1 cellular context compared by ENCODE assay signal in genomic region chr1:30184393-30185141, GRCh38.
TF ChIP-seq lines count a peak whose summit lies in the region.

No MANE protein-coding gene starts in this region.

TF ChIP-seq in K562, 482 proteins besides CTCF, POLR2A, EP300 and RAD21 (continued from another document and continues in another):
- TF ChIP-seq ZBTB26 (CRISPR knock-in tag; IDR thresholded peaks at IDR 0.05), result peak; percentile 96
- TF ChIP-seq MTA1 (IDR thresholded peaks at IDR 0.05; ENCODE audit: borderline replicate concordance), result peak; percentile 96
- TF ChIP-seq KHSRP (IDR thresholded peaks at IDR 0.05), result peak; percentile 57; the same call in 1 of the 2 replicates
- TF ChIP-seq ETV6 (IDR thresholded peaks at IDR 0.05; ENCODE audit: borderline replicate concordance in 1 of 2, low read depth in 2 of 2, low read length in 1 of 2), result peak in 1 of 2 experiments; percentile 27; a peak in 1 of 4 replicates
- TF ChIP-seq ETV6 (CRISPR knock-in tag; IDR thresholded peaks at IDR 0.05; ENCODE audit: borderline replicate concordance), result no peak
- peak; percentile 73; the same call in 1 of the 2 replicates for TF ChIP-seq ATF7 (IDR thresholded peaks at IDR 0.05)
- TF ChIP-seq TAF9B (IDR thresholded peaks at IDR 0.05; ENCODE audit: partially characterized antibody), result no peak
- TF ChIP-seq PHF20 (IDR thresholded peaks at IDR 0.05; ENCODE audit: partially characterized antibody), result peak; percentile 75
- TF ChIP-seq MIER1 (IDR thresholded peaks at IDR 0.05; ENCODE audit: low read depth), result peak; percentile 81
- peak; percentile 86 for TF ChIP-seq FOXM1 (IDR thresholded peaks at IDR 0.05; ENCODE audit: low read depth)
- no peak for TF ChIP-seq FOXM1 (CRISPR knock-in tag; IDR thresholded peaks at IDR 0.05; ENCODE audit: low read depth)
- TF ChIP-seq HDAC1 (IDR thresholded peaks at IDR 0.05), result peak; percentile 80 to 97; a peak in 3 of 4 replicates
- TF ChIP-seq E2F3 (CRISPR knock-in tag; IDR thresholded peaks at IDR 0.05), result no peak
- TF ChIP-seq MNT (conservative IDR thresholded peaks at IDR 0.05), result peak in 1 of 2 experiments; percentile 56; a peak in 1 of 4 replicates
- TF ChIP-seq NONO (IDR thresholded peaks at IDR 0.05; ENCODE audit: low read depth in 2 of 2, low read length in 1 of 2), result no peak
- TF ChIP-seq IFI16 (CRISPR knock-in tag; IDR thresholded peaks at IDR 0.05), result no peak
- TF ChIP-seq ZNF384 (IDR thresholded peaks at IDR 0.05; ENCODE audit: low read depth, low read length), result no peak
- TF ChIP-seq PHF21A (IDR thresholded peaks at IDR 0.05; ENCODE audit: borderline replicate concordance, low read depth), result 0 out of 2 replicates have a peak, but pooled peaks have one; percentile 66
- 0 out of 2 replicates have a peak, but pooled peaks have one; percentile 13 for TF ChIP-seq ZBTB7A (IDR thresholded peaks at IDR 0.05; ENCODE audit: borderline replicate concordance, control insufficient read depth, low read depth, low read length)
- peak; percentile 49; the same call in 1 of the 2 replicates for TF ChIP-seq NCOA6 (IDR thresholded peaks at IDR 0.05)
- TF ChIP-seq BRD9 (IDR thresholded peaks at IDR 0.05; ENCODE audit: low read depth, partially characterized antibody), result peak; percentile 49
- TF ChIP-seq NFE2L1 (tag; IDR thresholded peaks at IDR 0.05; ENCODE audit: borderline replicate concordance, low read depth), result no peak
- TF ChIP-seq NFRKB (IDR thresholded peaks at IDR 0.05; ENCODE audit: low read depth), result peak; percentile 74; the same call in 1 of the 2 replicates
- 0 out of 2 replicates have a peak, but pooled peaks have one; percentile 41 for TF ChIP-seq RNF2 (IDR thresholded peaks at IDR 0.05)
- no peak for TF ChIP-seq THRA (IDR thresholded peaks at IDR 0.05)
- no peak for TF ChIP-seq PTTG1 (tag; IDR thresholded peaks at IDR 0.05; ENCODE audit: low read depth)
- TF ChIP-seq GMEB1 (CRISPR knock-in tag; IDR thresholded peaks at IDR 0.05), result no peak
- TF ChIP-seq ZNF274 (IDR thresholded peaks at IDR 0.05; ENCODE audit: borderline replicate concordance, low read depth, low read length), result no peak
- peak; percentile 83 for TF ChIP-seq NEUROD1 (IDR thresholded peaks at IDR 0.05; ENCODE audit: borderline replicate concordance, low read depth, low read length, partially characterized antibody)
- TF ChIP-seq ZNF830 (CRISPR knock-in tag; IDR thresholded peaks at IDR 0.05), result no peak
- no peak for TF ChIP-seq GTF3C2 (IDR thresholded peaks at IDR 0.05; ENCODE audit: borderline replicate concordance, extremely low read depth, insufficient read length)
- TF ChIP-seq ZNF79 (CRISPR knock-in tag; IDR thresholded peaks at IDR 0.05; ENCODE audit: low read depth), result no peak
- TF ChIP-seq SETDB1 (IDR thresholded peaks at IDR 0.05; ENCODE audit: low read length), result no peak
- TF ChIP-seq ZC3H8 (IDR thresholded peaks at IDR 0.05), result peak; percentile 95
- TF ChIP-seq ZNF407 (IDR thresholded peaks at IDR 0.05; ENCODE audit: low read depth), result peak; percentile 66; the same call in 1 of the 2 replicates
- TF ChIP-seq TSHZ1 (CRISPR knock-in tag; IDR thresholded peaks at IDR 0.05), result no peak
- TF ChIP-seq ZNF699 (CRISPR knock-in tag; IDR thresholded peaks at IDR 0.05; ENCODE audit: insufficient replicate concordance), result no peak
- 0 out of 2 replicates have a peak, but pooled peaks have one; percentile 16 for TF ChIP-seq TSC22D4 (tag; IDR thresholded peaks at IDR 0.05)
- no peak for TF ChIP-seq ZBTB34 (CRISPR knock-in tag; IDR thresholded peaks at IDR 0.05)
